In genomic region chr7:137006293-137006692, GRCh38 we compare ENCODE assay signal across 21 cellular contexts.
DNase-seq lines count a peak whose midpoint lies in the region; ATAC-seq and TF ChIP-seq lines count a peak whose summit lies in the region.
"Had no signal": no experiment of that assay in that cellular context is flagged by ENCODE, and none has a peak within 500 bp of the region (broad histone marks: within the 10 kb centered on the region; RNA-seq: fewer than 3 reads in every experiment).

No MANE protein-coding gene starts in this region.

- ATAC-seq in SK-N-SH treated with all-trans-retinoic acid at 6 μM for 48 hours, result no peak
- ATAC-seq in GM21423 (IDR thresholded peaks at IDR 0.05; ENCODE audit: unreplicated experiment), result no peak
- ATAC-seq: A549, esophagus mucosa, GM12878, HepG2 had no signal

- DNase-seq in M059J (ENCODE audit: low read depth), result peak; percentile 58
- peak; percentile 14 for DNase-seq in fibroblast of the conjunctiva (ENCODE audit: low read depth)
- DNase-seq in osteoblast (ENCODE audit: insufficient read length, low spot score, missing footprints), result no peak
- no peak for DNase-seq in NCI-H1105 treated with DMSO at 0.1 percent for 48 hours (lab: John Stamatoyannopoulos, UW)
- no peak for DNase-seq in HuH-7 (ENCODE audit: low spot score)
- DNase-seq: activated CD4-positive, CD25-positive, alpha-beta regulatory T cell; CD8-positive, alpha-beta memory T cell; dermis blood vessel endothelial cell; lower lobe of right lung; NCI-H1105; NK-92 treated with Interleukin-12 subunit alpha and Interleukin-12 subunit beta, amount 100 ng/mL, for 24 hours; right lobe of liver; stimulated activated CD4-positive, alpha-beta T cell treated with anti-CD3 and anti-CD28 coated beads, Interleukin-4, amount 100 ng/mL, for 4 hours had no signal

- H2AFZ ChIP-seq in ACC112 (ENCODE audit: low read length, unreplicated experiment) (peak overlapping the region; percentile 45), osteoblast (ENCODE audit: low read length) (no peak overlapping the region)

- H3K4me3 ChIP-seq in ACC112 (ENCODE audit: low read depth, low read length), result no peak overlapping the region
- H3K4me3 ChIP-seq in osteoblast (ENCODE audit: insufficient read depth, low read length), result no peak overlapping the region
- H3K4me3 ChIP-seq: A549, GM12878, lower lobe of right lung, right lobe of liver, tibial nerve had no signal

- H3K4me2 ChIP-seq in osteoblast (ENCODE audit: insufficient read depth, low read length), result peak overlapping the region; percentile 8
- H3K4me2 ChIP-seq: A549 had no signal

- H3K36me3 ChIP-seq in ACC112 (ENCODE audit: insufficient read depth, low read length) (no peaks in the 10 kb centered on the region), osteoblast (ENCODE audit: insufficient read depth, low read length) (no peaks in the 10 kb centered on the region)
- H3K36me3 ChIP-seq: lower lobe of right lung, right lobe of liver, tibial nerve had no signal

- H3K27ac ChIP-seq in ACC112 (ENCODE audit: low read depth, low read length), result no peak overlapping the region
- no peak overlapping the region for H3K27ac ChIP-seq in osteoblast (ENCODE audit: low read depth, low read length)
- H3K27ac ChIP-seq: A549, lower lobe of right lung, right lobe of liver, tibial nerve had no signal

- no peaks in the 10 kb centered on the region for H3K79me2 ChIP-seq in ACC112 (ENCODE audit: control insufficient read depth, insufficient read depth, low read length, unreplicated experiment)
- H3K79me2 ChIP-seq in osteoblast (ENCODE audit: insufficient read depth, low read length), result no peaks in the 10 kb centered on the region

- H4K20me1 ChIP-seq in osteoblast (ENCODE audit: insufficient read depth, low read length), result no peaks in the 10 kb centered on the region

- peaks cover 24% of the 10 kb centered on the region for H3K4me1 ChIP-seq in ACC112 (ENCODE audit: control insufficient read depth, insufficient read depth, low read length, unreplicated experiment)
- peaks cover 15% of the 10 kb centered on the region for H3K4me1 ChIP-seq in osteoblast (ENCODE audit: insufficient read depth, low read length)
- H3K4me1 ChIP-seq: A549, lower lobe of right lung, right lobe of liver, tibial nerve had no signal

- TF ChIP-seq CTCF in osteoblast (IDR thresholded peaks at IDR 0.05; ENCODE audit: extremely low read depth, low read depth, low read length), result no peak

- H3K27me3 ChIP-seq in ACC112 (ENCODE audit: insufficient read depth, low read length) (no peaks in the 10 kb centered on the region), osteoblast (ENCODE audit: insufficient read depth, low read length) (no peaks in the 10 kb centered on the region)
- H3K27me3 ChIP-seq: right lobe of liver, tibial nerve had no signal

- H3K9me3 ChIP-seq in osteoblast (ENCODE audit: low read depth, low read length), result no peaks in the 10 kb centered on the region
- H3K9me3 ChIP-seq: A549, lower lobe of right lung, right lobe of liver, tibial nerve had no signal

TF ChIP-seq in SK-N-SH treated with all-trans-retinoic acid at 6 μM for 48 hours, 23 proteins besides CTCF, POLR2A, EP300 and RAD21:
- no peak for TF ChIP-seq SNAI2 (CRISPR knock-in tag; IDR thresholded peaks at IDR 0.05)
- no peak for TF ChIP-seq ZNF70 (CRISPR knock-in tag; IDR thresholded peaks at IDR 0.05)
- no peak for TF ChIP-seq ZNF8 (CRISPR knock-in tag; IDR thresholded peaks at IDR 0.05)
- TF ChIP-seq ZFP3 (CRISPR knock-in tag; IDR thresholded peaks at IDR 0.05), result no peak
- no peak for TF ChIP-seq ZFP30 (CRISPR knock-in tag; IDR thresholded peaks at IDR 0.05)
- no peak for TF ChIP-seq BACH2 (CRISPR knock-in tag; IDR thresholded peaks at IDR 0.05; ENCODE audit: borderline replicate concordance)
- no peak for TF ChIP-seq CSDC2 (CRISPR knock-in tag; IDR thresholded peaks at IDR 0.05)
- TF ChIP-seq RARB (CRISPR knock-in tag; IDR thresholded peaks at IDR 0.05), result no peak
- no peak for TF ChIP-seq ARNTL (CRISPR knock-in tag; IDR thresholded peaks at IDR 0.05; ENCODE audit: borderline replicate concordance, low read depth)
- no peak for TF ChIP-seq PPARA (CRISPR knock-in tag; IDR thresholded peaks at IDR 0.05; ENCODE audit: borderline replicate concordance)
- TF ChIP-seq OSR1 (CRISPR knock-in tag; IDR thresholded peaks at IDR 0.05), result no peak
- no peak for TF ChIP-seq POU6F1 (CRISPR knock-in tag; IDR thresholded peaks at IDR 0.05; ENCODE audit: borderline replicate concordance, low read depth)
- TF ChIP-seq, protein P1, sequence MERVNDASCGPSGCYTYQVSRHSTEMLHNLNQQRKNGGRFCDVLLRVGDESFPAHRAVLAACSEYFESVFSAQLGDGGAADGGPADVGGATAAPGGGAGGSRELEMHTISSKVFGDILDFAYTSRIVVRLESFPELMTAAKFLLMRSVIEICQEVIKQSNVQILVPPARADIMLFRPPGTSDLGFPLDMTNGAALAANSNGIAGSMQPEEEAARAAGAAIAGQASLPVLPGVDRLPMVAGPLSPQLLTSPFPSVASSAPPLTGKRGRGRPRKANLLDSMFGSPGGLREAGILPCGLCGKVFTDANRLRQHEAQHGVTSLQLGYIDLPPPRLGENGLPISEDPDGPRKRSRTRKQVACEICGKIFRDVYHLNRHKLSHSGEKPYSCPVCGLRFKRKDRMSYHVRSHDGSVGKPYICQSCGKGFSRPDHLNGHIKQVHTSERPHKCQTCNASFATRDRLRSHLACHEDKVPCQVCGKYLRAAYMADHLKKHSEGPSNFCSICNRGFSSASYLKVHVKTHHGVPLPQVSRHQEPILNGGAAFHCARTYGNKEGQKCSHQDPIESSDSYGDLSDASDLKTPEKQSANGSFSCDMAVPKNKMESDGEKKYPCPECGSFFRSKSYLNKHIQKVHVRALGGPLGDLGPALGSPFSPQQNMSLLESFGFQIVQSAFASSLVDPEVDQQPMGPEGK (CRISPR knock-in tag; IDR thresholded peaks at IDR 0.05; ENCODE audit: borderline replicate concordance), result no peak

Comparison
In these comparisons a context has a peak if more than half of its experiments do, and no peak if none do; other contexts are left out.
1. DNase-seq: peak in M059J (single experiment) and fibroblast of the conjunctiva (single experiment); none in osteoblast (single experiment), NCI-H1105 treated with DMSO at 0.1 percent for 48 hours (single experiment) and HuH-7 (single experiment).